In genomic region chrX:48676106-48676892, GRCh38 we compare ENCODE assay signal across 1 cellular context.
TF ChIP-seq lines count a peak whose summit lies in the region.

No MANE protein-coding gene starts in this region.

TF ChIP-seq in K562, 482 proteins besides CTCF, POLR2A, EP300 and RAD21 (continued from another document and continues in another):
- TF ChIP-seq MTA3 (IDR thresholded peaks at IDR 0.05; ENCODE audit: borderline replicate concordance), result peak; percentile 60; the same call in 1 of the 2 replicates
- TF ChIP-seq NFRKB (IDR thresholded peaks at IDR 0.05; ENCODE audit: low read depth), result no peak
- no peak for TF ChIP-seq EZH2 (IDR thresholded peaks at IDR 0.05; ENCODE audit: borderline replicate concordance, low read depth, low read length)
- TF ChIP-seq SMARCE1 (IDR thresholded peaks at IDR 0.05), result no peak; the same call in 1 of the 2 replicates
- TF ChIP-seq GTF2E2 (tag; IDR thresholded peaks at IDR 0.05), result no peak
- no peak for TF ChIP-seq MIER1 (IDR thresholded peaks at IDR 0.05; ENCODE audit: low read depth)
- no peak for TF ChIP-seq GMEB1 (CRISPR knock-in tag; IDR thresholded peaks at IDR 0.05)
- no peak for TF ChIP-seq ZBTB49 (CRISPR knock-in tag; IDR thresholded peaks at IDR 0.05; ENCODE audit: borderline replicate concordance)
- no peak for TF ChIP-seq ZNF175 (CRISPR knock-in tag; IDR thresholded peaks at IDR 0.05; ENCODE audit: low read depth)
- no peak for TF ChIP-seq HLTF (IDR thresholded peaks at IDR 0.05)
- no peak for TF ChIP-seq GTF2A2 (tag; IDR thresholded peaks at IDR 0.05)
- TF ChIP-seq RBBP5 (IDR thresholded peaks at IDR 0.05; ENCODE audit: borderline replicate concordance, insufficient read depth, low read length, poor library complexity, severe bottlenecking), result peak; percentile 30
- no peak for TF ChIP-seq ZNF408 (CRISPR knock-in tag; IDR thresholded peaks at IDR 0.05; ENCODE audit: low read depth)
- TF ChIP-seq ZBTB9 (CRISPR knock-in tag; IDR thresholded peaks at IDR 0.05), result 0 out of 2 replicates have a peak, but pooled peaks have one; percentile 14
- TF ChIP-seq HDAC3 (IDR thresholded peaks at IDR 0.05; ENCODE audit: borderline replicate concordance, partially characterized antibody), result no peak
- no peak for TF ChIP-seq ZNF23 (CRISPR knock-in tag; IDR thresholded peaks at IDR 0.05)
- TF ChIP-seq XRCC5 (IDR thresholded peaks at IDR 0.05; ENCODE audit: low read depth, low read length), result no peak
- no peak for TF ChIP-seq CTCFL (IDR thresholded peaks at IDR 0.05; ENCODE audit: borderline replicate concordance, insufficient read depth, low read depth, low read length, poor library complexity, severe bottlenecking)
- no peak for TF ChIP-seq MAFG (tag; conservative IDR thresholded peaks at IDR 0.05)
- no peak for TF ChIP-seq ZNF133 (CRISPR knock-in tag; IDR thresholded peaks at IDR 0.05)
- no peak for TF ChIP-seq ZSCAN32 (CRISPR knock-in tag; IDR thresholded peaks at IDR 0.05)
- TF ChIP-seq GABPB1 (CRISPR knock-in tag; IDR thresholded peaks at IDR 0.05), result peak; percentile 63; the same call in 1 of the 2 replicates
- TF ChIP-seq SRSF3 (IDR thresholded peaks at IDR 0.05; ENCODE audit: insufficient read depth, low read length), result no peak
- no peak for TF ChIP-seq POU5F1 (IDR thresholded peaks at IDR 0.05; ENCODE audit: borderline replicate concordance, low read depth, low read length, partially characterized antibody)
- TF ChIP-seq NFATC3 (IDR thresholded peaks at IDR 0.05), result no peak
- TF ChIP-seq CC2D1A (IDR thresholded peaks at IDR 0.05), result no peak
- no peak for TF ChIP-seq ZNF354B (CRISPR knock-in tag; IDR thresholded peaks at IDR 0.05)
- TF ChIP-seq RHOXF2B (CRISPR knock-in tag; conservative IDR thresholded peaks at IDR 0.05), result no peak
- no peak for TF ChIP-seq HES1 (IDR thresholded peaks at IDR 0.05; ENCODE audit: low read depth)
- no peak for TF ChIP-seq CBFB (CRISPR knock-in tag; IDR thresholded peaks at IDR 0.05)
- peak; percentile 10; the same call in 1 of the 2 replicates for TF ChIP-seq SIN3B (IDR thresholded peaks at IDR 0.05; ENCODE audit: low read depth)
- TF ChIP-seq MYNN (IDR thresholded peaks at IDR 0.05), result peak; percentile 44; the same call in 1 of the 2 replicates
- TF ChIP-seq MYNN (CRISPR knock-in tag; IDR thresholded peaks at IDR 0.05), result no peak
- TF ChIP-seq TOE1 (IDR thresholded peaks at IDR 0.05; ENCODE audit: borderline replicate concordance), result peak; percentile 49; the same call in 1 of the 2 replicates
- no peak for TF ChIP-seq TOE1 (CRISPR knock-in tag; IDR thresholded peaks at IDR 0.05; ENCODE audit: borderline replicate concordance, low read depth)
- no peak for TF ChIP-seq ATF2 (CRISPR knock-in tag; IDR thresholded peaks at IDR 0.05)
- TF ChIP-seq PRPF4 (IDR thresholded peaks at IDR 0.05; ENCODE audit: insufficient read depth, low read depth, low read length, poor library complexity, severe bottlenecking), result no peak
- TF ChIP-seq THRB (CRISPR knock-in tag; conservative IDR thresholded peaks at IDR 0.05), result no peak
- TF ChIP-seq FOXK2 (conservative IDR thresholded peaks at IDR 0.05 in 1 of 2, IDR thresholded peaks at IDR 0.05 in 1 of 2; ENCODE audit: low read depth in 2 of 2), result peak in 1 of 2 experiments; percentile 96; a peak in 2 of 4 replicates
- TF ChIP-seq NONO (IDR thresholded peaks at IDR 0.05; ENCODE audit: low read depth in 2 of 2, low read length in 1 of 2), result peak; percentile 15 to 97; a peak in 3 of 4 replicates
- TF ChIP-seq BDP1 (IDR thresholded peaks at IDR 0.05; ENCODE audit: insufficient read depth, insufficient read length), result no peak
- TF ChIP-seq ATF7 (IDR thresholded peaks at IDR 0.05), result peak; percentile 96
- no peak for TF ChIP-seq RBM22 (IDR thresholded peaks at IDR 0.05; ENCODE audit: low read depth, low read length, poor library complexity, severe bottlenecking)
- no peak for TF ChIP-seq ARID3A (IDR thresholded peaks at IDR 0.05; ENCODE audit: borderline replicate concordance, low read depth, low read length)
- peak; percentile 97 to 98 for TF ChIP-seq NRF1 (conservative IDR thresholded peaks at IDR 0.05 in 1 of 2, IDR thresholded peaks at IDR 0.05 in 1 of 2)
- no peak for TF ChIP-seq TAL1 (IDR thresholded peaks at IDR 0.05)
- no peak for TF ChIP-seq CBX2 (IDR thresholded peaks at IDR 0.05; ENCODE audit: insufficient read depth, low read length, poor library complexity, severe bottlenecking)
- TF ChIP-seq HNRNPH1 (optimal IDR thresholded peaks at IDR 0.05; ENCODE audit: low read depth, low read length), result no peak
- TF ChIP-seq BRF2 (IDR thresholded peaks at IDR 0.05; ENCODE audit: borderline replicate concordance, insufficient read depth, insufficient read length), result no peak
- no peak for TF ChIP-seq KLF16 (IDR thresholded peaks at IDR 0.05)
- TF ChIP-seq PBX2 (CRISPR knock-in tag; IDR thresholded peaks at IDR 0.05; ENCODE audit: low read depth), result no peak
- no peak for TF ChIP-seq PBX2 (tag; conservative IDR thresholded peaks at IDR 0.05; ENCODE audit: low read depth)
